1 cellular context compared by ENCODE assay signal in genomic region chr20:35326732-35327073, GRCh38.
A peak's percentile ranks its signal among the peaks of the same experiment; 100 is the strongest.
TF ChIP-seq lines count a peak whose summit lies in the region.

No MANE protein-coding gene starts in this region.

TF ChIP-seq in K562, 482 proteins besides CTCF, POLR2A, EP300 and RAD21:
- TF ChIP-seq ZNF584 (CRISPR knock-in tag; IDR thresholded peaks at IDR 0.05; ENCODE audit: low read depth): 0 out of 2 replicates have a peak, but pooled peaks have one; percentile 1
- TF ChIP-seq MEF2D (tag; conservative IDR thresholded peaks at IDR 0.05; ENCODE audit: low read depth): no peak
